ENCODE assay signal across 9 cellular contexts in genomic region chr1:94648225-94649007, GRCh38.
A peak's percentile ranks its signal among the peaks of the same experiment; 100 is the strongest.
DNase-seq lines count a peak whose midpoint lies in the region; ATAC-seq and TF ChIP-seq lines count a peak whose summit lies in the region.
"Had no signal": no experiment of that assay in that cellular context is flagged by ENCODE, and none has a peak within 500 bp of the region (broad histone marks: within the 10 kb centered on the region; RNA-seq: fewer than 3 reads in every experiment).

No MANE protein-coding gene starts in this region.

- DNase-seq in Right ventricle myocardium superior (no peak), left ventricle myocardium inferior (no peak), myocyte (ENCODE audit: low read depth) (peak; percentile 79), SIG-M5 (lab: John Stamatoyannopoulos, UW) (no peak), globus pallidus (ENCODE audit: low spot score) (no peak)
- no peak for DNase-seq in effector CD4-positive, alpha-beta T cell

- H3K4me1 ChIP-seq in left ventricle myocardium inferior: peaks cover 2% of the 10 kb centered on the region

- no peak for TF ChIP-seq CTCF in left ventricle myocardium inferior (IDR thresholded peaks at IDR 0.05; ENCODE audit: borderline replicate concordance)

- ATAC-seq in Right ventricle myocardium superior (ENCODE audit: poor library complexity) (peak; percentile 38), esophagus mucosa (peak; percentile 91), HG02981 (IDR thresholded peaks at IDR 0.05; ENCODE audit: unreplicated experiment) (no peak)
- ATAC-seq: A549 had no signal

- no peaks in the 10 kb centered on the region for H3K9me3 ChIP-seq in left ventricle myocardium inferior (replicated peaks)
- H3K9me3 ChIP-seq: A549 had no signal

- H3K4me3 ChIP-seq in left ventricle myocardium inferior: no peak overlapping the region
- H3K4me3 ChIP-seq: A549 had no signal

- no peaks in the 10 kb centered on the region for H3K27me3 ChIP-seq in left ventricle myocardium inferior (ENCODE audit: low read depth)

- intact Hi-C loops in Right ventricle myocardium superior (cut with DNase I): loop anchor here (10.0 kb wide), 1 partner anchor 114 kb away; no protein-coding TSS in a partner anchor
- intact Hi-C loops in left ventricle myocardium inferior (cut with micrococcal nuclease): no loop called here

- no peaks in the 10 kb centered on the region for H3K36me3 ChIP-seq in left ventricle myocardium inferior

- no peak overlapping the region for H3K27ac ChIP-seq in left ventricle myocardium inferior (replicated peaks)
- H3K27ac ChIP-seq: A549 had no signal
